ENCODE assay signal across 34 cellular contexts in genomic region chr15:83786336-83786735, GRCh38.
"Had no signal": no experiment of that assay in that cellular context is flagged by ENCODE, and none has a peak within 500 bp of the region (broad histone marks: within the 10 kb centered on the region; RNA-seq: fewer than 3 reads in every experiment).

No MANE protein-coding gene starts in this region.

- H3K9me3 ChIP-seq: adrenal gland, body of pancreas had no signal

- H3K4me1 ChIP-seq: adrenal gland, ascending aorta, body of pancreas, breast epithelium had no signal

- H3K36me3 ChIP-seq: adrenal gland, ascending aorta, brain microvascular endothelial cell, breast epithelium, cardiac muscle cell had no signal

- H3K27me3 ChIP-seq: adrenal gland, ascending aorta, body of pancreas, brain microvascular endothelial cell, breast epithelium, cardiac muscle cell had no signal

- H3K27ac ChIP-seq: adrenal gland, ascending aorta, body of pancreas, brain microvascular endothelial cell, breast epithelium, cardiac muscle cell had no signal

- DNase-seq: activated effector memory CD4-positive, alpha-beta T cell treated with anti-CD3 and anti-CD28 coated beads, Interleukin-2, amount 50 U/mL, for 16 hours; activated effector memory CD4-positive, alpha-beta T cell treated with Interleukin-2 at 50 U/mL for 16 hours; activated gamma-delta T cell; activated gamma-delta T cell treated with Interleukin-2 at 50 U/mL for 16 hours; activated naive CD4-positive, alpha-beta T cell; activated naive CD4-positive, alpha-beta T cell treated with anti-CD3 and anti-CD28 coated beads for 36 hours; activated naive CD4-positive, alpha-beta T cell treated with anti-CD3 and anti-CD28 coated beads, Interleukin-2, amount 10 ng/mL, durations not matched to agents 7 days and 5 days; activated naive CD4-positive, alpha-beta T cell treated with anti-CD3 and anti-CD28 coated beads, Interleukin-2, amount 50 U/mL, for 16 hours; activated naive CD4-positive, alpha-beta T cell treated with Interleukin-2 at 50 U/mL for 16 hours; activated naive CD8-positive, alpha-beta T cell treated with anti-CD3 and anti-CD28 coated beads for 36 hours; activated naive CD8-positive, alpha-beta T cell treated with anti-CD3 and anti-CD28 coated beads, Interleukin-2, amount 10 ng/mL, durations not matched to agents 7 days and 5 days; activated naive CD8-positive, alpha-beta T cell treated with anti-CD3 and anti-CD28 coated beads, Interleukin-2, amount 50 U/mL, for 24 hours; activated T-cell treated with anti-CD3 and anti-CD28 coated beads, Interleukin-2, amount 50 U/mL, for 1 hour; activated T-cell treated with anti-CD3 and anti-CD28 coated beads, Interleukin-2, amount 50 U/mL, for 24 hours; activated T-cell treated with anti-CD3 and anti-CD28 coated beads, Interleukin-2, amount 50 U/mL, for 4 hours; activated T-cell treated with anti-CD3 and anti-CD28 coated beads, Interleukin-2, amount 50 U/mL, for 48 hours; activated T-cell treated with anti-CD3 and anti-CD28 coated beads, Interleukin-2, amount 50 U/mL, for 72 hours; adrenal gland; amniotic stem cell; amygdala; anterior cingulate cortex; aorta; body of pancreas; brain microvascular endothelial cell; caudate nucleus; central memory CD4-positive, alpha-beta T cell; cerebellar nuclear complex had no signal

- FAIRE-seq: astrocyte, bronchial epithelial cell had no signal

- ATAC-seq: activated naive CD4-positive, alpha-beta T cell treated with anti-CD3 and anti-CD28 coated beads, Interleukin-2, amount 50 U/mL, for 72 hours; activated naive CD8-positive, alpha-beta T cell treated with anti-CD3 and anti-CD28 coated beads, Interleukin-2, amount 50 U/mL, for 24 hours; activated T-cell treated with anti-CD3 and anti-CD28 coated beads, Interleukin-2, amount 50 U/mL, for 4 hours; activated T-cell treated with anti-CD3 and anti-CD28 coated beads, Interleukin-2, amount 50 U/mL, for 72 hours; activated T-helper 17 cell treated with anti-CD3 and anti-CD28 coated beads, Interleukin-2, amount 50 U/mL, for 72 hours; body of pancreas had no signal

- H3K4me3 ChIP-seq: adrenal gland, ascending aorta, body of pancreas, breast epithelium, cardiac muscle cell had no signal
